ENCODE assay signal across 22 cellular contexts in the genomic region with DNA sequence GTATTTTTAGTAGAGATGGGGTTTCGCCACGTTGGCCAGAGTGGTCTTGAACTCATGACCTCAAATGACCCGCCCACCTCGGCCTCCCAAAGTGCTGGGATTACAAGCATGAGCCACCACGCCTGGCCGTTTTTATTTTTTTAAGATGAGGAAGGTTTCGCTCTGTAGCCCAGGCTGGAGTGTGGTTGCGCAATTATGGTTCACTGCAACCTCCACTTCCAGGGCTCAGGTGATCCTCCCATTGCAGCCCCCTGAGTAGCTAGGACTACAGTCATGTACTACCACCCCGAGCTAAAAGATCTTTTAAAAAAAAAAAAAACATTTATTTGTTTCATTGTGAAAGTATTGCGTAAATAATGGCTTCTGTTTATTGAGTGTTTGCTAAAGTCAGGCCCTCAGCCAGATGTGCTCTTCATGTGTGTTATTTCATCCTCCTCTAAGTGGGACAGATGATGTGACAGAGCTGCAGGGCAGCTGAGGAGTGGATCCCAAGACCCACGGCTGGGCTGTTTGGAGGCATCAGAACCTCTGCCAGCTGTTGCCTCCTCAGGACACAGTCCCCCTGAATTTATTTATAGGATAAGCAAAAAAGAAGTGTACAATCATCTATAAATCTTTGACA. TPM values are rescaled to one million over a fixed set of nuclear protein-coding genes. Genes with fewer than 3 reads are reported as not detected.
A peak's percentile ranks its signal among the peaks of the same experiment; 100 is the strongest.
DNase-seq lines count a peak whose midpoint lies in the region; ATAC-seq, FAIRE-seq and TF ChIP-seq lines count a peak whose summit lies in the region.
"Had no signal": no experiment of that assay in that cellular context is flagged by ENCODE, and none has a peak within 500 bp of the region (broad histone marks: within the 10 kb centered on the region; RNA-seq: fewer than 3 reads in every experiment).

No MANE protein-coding gene starts in this region.

- peaks cover 47% of the 10 kb centered on the region for H3K36me3 Mint-ChIP-seq in T-helper 2 cell treated with Interferon-gamma antibody and Interleukin-4, amounts not matched to agents 5 μg/mL and 100 μg/mL, for 36 hours (ENCODE audit: low read depth)

- BruUV-seq in K562 (replicated peaks; lab: Mats Ljungman, UMichigan) = no TSS peak

- no peak overlapping the region for H3K4me3 Mint-ChIP-seq in T-helper 2 cell treated with Interferon-gamma antibody and Interleukin-4, amounts not matched to agents 5 μg/mL and 100 μg/mL, for 36 hours
- H3K4me3 Mint-ChIP-seq: activated CD4-positive, alpha-beta T cell treated with anti-CD3 and anti-CD28 coated beads, Interleukin-2, amount 10 ng/mL, durations not matched to agents 24 days and 14 days; IgD-negative memory B cell; stimulated activated naive B cell treated with anti-CD40 and anti-IgM and Interleukin-4, amounts not matched to agents 10 μg/mL and 1 μg/mL and 100 μg/mL, for 72 hours had no signal

- H3K9me3 Mint-ChIP-seq in T-helper 2 cell treated with Interferon-gamma antibody and Interleukin-4, amounts not matched to agents 5 μg/mL and 100 μg/mL, for 36 hours = no peaks in the 10 kb centered on the region
- H3K9me3 Mint-ChIP-seq: activated CD4-positive, alpha-beta T cell treated with anti-CD3 and anti-CD28 coated beads, Interleukin-2, amount 10 ng/mL, durations not matched to agents 24 days and 14 days; IgD-negative memory B cell; neural crest cell; stimulated activated naive B cell treated with anti-CD40 and anti-IgM and Interleukin-4, amounts not matched to agents 10 μg/mL and 1 μg/mL and 100 μg/mL, for 72 hours had no signal

- no peaks in the 10 kb centered on the region for H3K27me3 ChIP-seq in K562 (ENCODE audit: control insufficient read depth in 2 of 2, insufficient read depth in 2 of 2, low read length in 2 of 2)
- H3K27me3 ChIP-seq: tibial artery had no signal

- no peak for TF ChIP-seq EP300 in K562 (IDR thresholded peaks at IDR 0.05; ENCODE audit: low read length)

- H3K27ac ChIP-seq in K562 (ENCODE audit: extremely low read depth, low read depth, low read length) = no peak overlapping the region; the same call in 2 of the 3 replicates
- H3K27ac ChIP-seq: tibial artery had no signal

- TF ChIP-seq POLR2A in K562 (conservative IDR thresholded peaks at IDR 0.05) = no peak

- H3K9ac ChIP-seq in K562 (ENCODE audit: insufficient read depth in 1 of 2, low read depth in 2 of 2, low read length in 2 of 2) = no peak overlapping the region
- H3K9ac ChIP-seq: SK-N-SH had no signal

- H3K4me3 ChIP-seq in AG10803 (ENCODE audit: low read length) = no peak overlapping the region
- H3K4me3 ChIP-seq in K562 = no peak overlapping the region
- H3K4me3 ChIP-seq in mucosa of descending colon = no peak overlapping the region
- H3K4me3 ChIP-seq: tibial artery had no signal

- no peaks in the 10 kb centered on the region for H3K27me3 Mint-ChIP-seq in T-helper 2 cell treated with Interferon-gamma antibody and Interleukin-4, amounts not matched to agents 5 μg/mL and 100 μg/mL, for 36 hours (ENCODE audit: low read depth)
- H3K27me3 Mint-ChIP-seq: activated CD4-positive, alpha-beta T cell treated with anti-CD3 and anti-CD28 coated beads, Interleukin-2, amount 10 ng/mL, durations not matched to agents 24 days and 14 days; IgD-negative memory B cell; stimulated activated naive B cell treated with anti-CD40 and anti-IgM and Interleukin-4, amounts not matched to agents 10 μg/mL and 1 μg/mL and 100 μg/mL, for 72 hours had no signal

- in situ Hi-C loops in K562 (cut with MboI) = no loop called here

- peaks cover 22% of the 10 kb centered on the region for H4K20me1 ChIP-seq in K562 (replicated peaks; ENCODE audit: control insufficient read depth, insufficient read depth, low read length)

- no peaks in the 10 kb centered on the region for H3K9me3 ChIP-seq in K562 (replicated peaks; ENCODE audit: control insufficient read depth, insufficient read depth, low read depth, low read length)
- no peaks in the 10 kb centered on the region for H3K9me3 ChIP-seq in mucosa of descending colon
- H3K9me3 ChIP-seq: Caco-2, SK-N-SH, tibial artery had no signal

- peak; percentile 35 for DNase-seq in AG10803 (ENCODE audit: low read depth)
- peak; percentile 34 for DNase-seq in LHCN-M2 (ENCODE audit: low read depth)
- no peak for DNase-seq in K562 (ENCODE audit: extremely low read depth in 1 of 4, low spot score in 3 of 4)
- DNase-seq in mucosa of descending colon = no peak
- DNase-seq in T-helper 2 cell treated with Interferon-gamma antibody and Interleukin-4, amounts not matched to agents 5 μg/mL and 100 μg/mL, for 36 hours (ENCODE audit: low spot score) = no peak
- no peak for DNase-seq in NCI-H1930 (lab: John Stamatoyannopoulos, UW)
- no peak for DNase-seq in stimulated activated CD4-positive, alpha-beta T cell treated with anti-CD3 and anti-CD28 coated beads, Interleukin-2, amount 100 ng/mL, for 24 hours
- DNase-seq in stimulated activated CD4-positive, alpha-beta T cell treated with anti-CD3 and anti-CD28 coated beads, Interleukin-15, amount 100 ng/mL, for 24 hours = no peak
- DNase-seq: activated CD4-positive, alpha-beta T cell treated with anti-CD3 and anti-CD28 coated beads, Interleukin-2, amount 10 ng/mL, durations not matched to agents 24 days and 14 days; aorta; Caco-2; foreskin melanocyte; NCI-H1048; NCI-H2107; NCI-H526 treated with DMSO at 0.1 percent for 48 hours; SK-N-SH; stimulated activated naive B cell treated with anti-CD40 and anti-IgM and Interleukin-4, amounts not matched to agents 10 μg/mL and 1 μg/mL and 100 μg/mL, for 72 hours; tibial artery had no signal

- no peaks in the 10 kb centered on the region; a peak in 1 of 5 replicates for H3K4me1 ChIP-seq in K562 (replicated peaks in 1 of 2; ENCODE audit: control insufficient read depth in 2 of 2, insufficient read depth in 2 of 2, low read length in 2 of 2)
- H3K4me1 ChIP-seq in mucosa of descending colon (ENCODE audit: low read depth) = peaks cover 5% of the 10 kb centered on the region
- H3K4me1 ChIP-seq: Caco-2 had no signal

- H3K4me1 Mint-ChIP-seq in T-helper 2 cell treated with Interferon-gamma antibody and Interleukin-4, amounts not matched to agents 5 μg/mL and 100 μg/mL, for 36 hours (ENCODE audit: low read depth) = peaks cover 7% of the 10 kb centered on the region

- CTCF ChIA-PET in K562 (lab: Yijun Ruan, JAX; ENCODE audit: low intra/inter-chr PET ratio) = interaction anchor here (0.6 kb wide), 1 partner anchor 180 kb away, joined by 3 read pairs; no protein-coding TSS in a partner anchor

- H3K9me1 ChIP-seq in K562 (ENCODE audit: control insufficient read depth, insufficient read depth, low read length) = no peaks in the 10 kb centered on the region

- no peak overlapping the region for H3K27ac Mint-ChIP-seq in T-helper 2 cell treated with Interferon-gamma antibody and Interleukin-4, amounts not matched to agents 5 μg/mL and 100 μg/mL, for 36 hours
- H3K27ac Mint-ChIP-seq: activated CD4-positive, alpha-beta T cell treated with anti-CD3 and anti-CD28 coated beads, Interleukin-2, amount 10 ng/mL, durations not matched to agents 24 days and 14 days; stimulated activated naive B cell treated with anti-CD40 and anti-IgM and Interleukin-4, amounts not matched to agents 10 μg/mL and 1 μg/mL and 100 μg/mL, for 72 hours had no signal

- POLR2A ChIA-PET in K562 (lab: Yijun Ruan, JAX) = interaction anchor here (0.8 to 2.8 kb wide), 4 partner anchors 9 to 23 kb away, joined by 3 to 10 read pairs (median 5); no protein-coding TSS in a partner anchor

- 88% methylated on average over 11 of the region's 11 CpGs for WGBS in K562 (ENCODE audit: insufficient coverage, low coverage, missing lambda C conversion rate)

- H3K36me3 ChIP-seq in K562 (ENCODE audit: control insufficient read depth, insufficient read depth, low read length) (peaks cover 88% of the 10 kb centered on the region), mucosa of descending colon (ENCODE audit: low read depth) (peaks cover 4% of the 10 kb centered on the region)

- H3K4me2 ChIP-seq in K562 (ENCODE audit: insufficient read depth, low read length) = no peak overlapping the region
- H3K4me2 ChIP-seq: SK-N-SH had no signal

- peaks cover 89% of the 10 kb centered on the region for H3K79me2 ChIP-seq in K562 (ENCODE audit: control insufficient read depth, insufficient read depth, low read length)

- intact Hi-C loops in K562 (cut with micrococcal nuclease) = no loop called here
- intact Hi-C loops in mucosa of descending colon (cut with DNase I, micrococcal nuclease) = no loop called here

- H2AFZ ChIP-seq in K562 (ENCODE audit: low read depth, low read length) = no peak overlapping the region

- ATAC-seq in K562 = no peak
- peak; percentile 20 for ATAC-seq in mucosa of descending colon
- ATAC-seq: stimulated activated naive B cell treated with anti-CD40 and anti-IgM and Interleukin-4, amounts not matched to agents 10 μg/mL and 1 μg/mL and 100 μg/mL, for 72 hours had no signal

- no peak for TF ChIP-seq CTCF in AG10803 (conservative IDR thresholded peaks at IDR 0.05; ENCODE audit: low read length)
- TF ChIP-seq CTCF in K562 (IDR thresholded peaks at IDR 0.05 in 2 of 3, conservative IDR thresholded peaks at IDR 0.05 in 1 of 3; ENCODE audit: insufficient read depth in 2 of 3, low read depth in 1 of 3, low read length in 3 of 3) = no peak
- no peak for TF ChIP-seq CTCF in mucosa of descending colon (IDR thresholded peaks at IDR 0.05)

- no peak for TF ChIP-seq RAD21 in K562 (CRISPR knock-in tag; conservative IDR thresholded peaks at IDR 0.05 in 1 of 2, IDR thresholded peaks at IDR 0.05 in 1 of 2)

- FAIRE-seq in K562 (lab: Jason Lieb, UNC) = no peak
- FAIRE-seq: endometrium, TTC549 had no signal

RNA-seq across cellular contexts. Expression of a gene that starts 18.5 kb away (rescaled TPM):
- total RNA-seq in LHCN-M2 (2014; rRNA removed) = 143 and 172 TPM in 2 replicates
- 140 TPM for polyA plus RNA-seq in LHCN-M2 (2012)
- 430 and 677 TPM in 2 replicates for total RNA-seq in K562 (2011; cell fraction: chromatin; rRNA removed; ENCODE audit: low replicate concordance)
- total RNA-seq in K562 (2011; cell fraction: nucleolus; rRNA removed) = 329 and 377 TPM in 2 replicates
- total RNA-seq in K562 (2011; cell fraction: nucleoplasm; rRNA removed) = 305 and 307 TPM in 2 replicates
- total RNA-seq in K562 (2014; rRNA removed) = 141 and 169 TPM in 2 replicates
- total RNA-seq in K562 (2014; rRNA removed; fragmentation: Illumina TruSeq; extraction: Trizol) = 122 and 125 TPM in 2 replicates
- total RNA-seq in K562 (2015; rRNA removed; fragmentation: Illumina TruSeq; extraction: Trizol) = 179 and 183 TPM in 2 replicates
- 408 and 453 TPM in 2 replicates for total RNA-seq in K562 (2021)
- 175 and 376 TPM in 2 replicates for polyA plus RNA-seq in K562 (2011; rRNA removed)
- 127 and 144 TPM in 2 replicates for polyA plus RNA-seq in K562 (2011; cell fraction: cytosol; rRNA removed)
- 442 and 520 TPM in 2 replicates for polyA plus RNA-seq in K562 (2011; cell fraction: nucleus; rRNA removed)
- polyA plus RNA-seq in K562 (2012) = 205 and 346 TPM in 2 replicates
- 342 and 395 TPM in 2 replicates for polyA plus RNA-seq in K562 (2014; fragmentation: Illumina TruSeq; extraction: Trizol)
- 10 to 100 TPM; 26.0 to 27.5 TPM for polyA plus RNA-seq in K562 (2014; fragmentation: Nextera tagmentation; extraction: Ambion mirVana)
- polyA plus RNA-seq in K562 (2014; rRNA removed) = 231 and 240 TPM in 2 replicates
- 144 and 225 TPM in 2 replicates for polyA minus RNA-seq in K562 (2011; rRNA and poly(A)+ RNA removed)
- 105 and 160 TPM in 2 replicates for polyA minus RNA-seq in K562 (2011; cell fraction: cytosol; rRNA and poly(A)+ RNA removed)
- 106 and 132 TPM in 2 replicates for polyA minus RNA-seq in K562 (2011; cell fraction: nucleus; rRNA and poly(A)+ RNA removed)
- 100 to 1,000 TPM; 151 to 213 (median 178) TPM for total RNA-seq in mucosa of descending colon

RNA-seq across cellular contexts. Expression of a gene that starts 28.6 kb away (rescaled TPM):
- total RNA-seq in LHCN-M2 (2014; rRNA removed) (37.8 and 41.4 TPM in 2 replicates), K562 (2014; rRNA removed) (34.6 and 43.6 TPM in 2 replicates), K562 (2014; rRNA removed; fragmentation: Illumina TruSeq; extraction: Trizol) (7.1 and 10.4 TPM in 2 replicates), K562 (2015; rRNA removed; fragmentation: Illumina TruSeq; extraction: Trizol) (32.8 and 33.7 TPM in 2 replicates), K562 (2021) (63.5 and 63.6 TPM in 2 replicates), mucosa of descending colon (100 to 1,000 TPM in 2 of 3 donors, 10 to 100 TPM in 1; 57.8 to 107 (median 101) TPM)
- polyA plus RNA-seq in LHCN-M2 (2012) = 39.2 TPM
- 34.3 and 114 TPM in 2 replicates for total RNA-seq in K562 (2011; cell fraction: chromatin; rRNA removed; ENCODE audit: low replicate concordance)
- 106 TPM in 2 replicates for total RNA-seq in K562 (2011; cell fraction: nucleolus; rRNA removed)
- 68.0 and 71.0 TPM in 2 replicates for total RNA-seq in K562 (2011; cell fraction: nucleoplasm; rRNA removed)
- polyA plus RNA-seq in K562 (2011; rRNA removed) (30.5 and 46.6 TPM in 2 replicates), K562 (2014; fragmentation: Illumina TruSeq; extraction: Trizol) (19.3 and 44.0 TPM in 2 replicates), K562 (2014; fragmentation: Nextera tagmentation; extraction: Ambion mirVana) (1 to 10 TPM; 1.2 to 6.2 TPM), K562 (2014; rRNA removed) (65.5 and 77.8 TPM in 2 replicates)
- polyA plus RNA-seq in K562 (2011; cell fraction: cytosol; rRNA removed) = 37.2 and 62.5 TPM in 2 replicates
- polyA plus RNA-seq in K562 (2011; cell fraction: nucleus; rRNA removed) = 188 and 308 TPM in 2 replicates
- polyA plus RNA-seq in K562 (2012) = 29.4 and 72.1 TPM in 2 replicates
- polyA minus RNA-seq in K562 (2011; rRNA and poly(A)+ RNA removed) = 6.0 and 7.7 TPM in 2 replicates
- polyA minus RNA-seq in K562 (2011; cell fraction: cytosol; rRNA and poly(A)+ RNA removed) = 15.5 and 16.8 TPM in 2 replicates
- 19.0 and 26.1 TPM in 2 replicates for polyA minus RNA-seq in K562 (2011; cell fraction: nucleus; rRNA and poly(A)+ RNA removed)

RNA-seq across cellular contexts. Expression of a gene that starts 45.2 kb away (rescaled TPM):
- total RNA-seq in LHCN-M2 (2014; rRNA removed) (75.3 and 80.3 TPM in 2 replicates), K562 (2014; rRNA removed) (77.1 and 94.4 TPM in 2 replicates), K562 (2014; rRNA removed; fragmentation: Illumina TruSeq; extraction: Trizol) (53.2 and 53.5 TPM in 2 replicates), K562 (2015; rRNA removed; fragmentation: Illumina TruSeq; extraction: Trizol) (66.6 and 67.2 TPM in 2 replicates), K562 (2021) (153 and 161 TPM in 2 replicates), mucosa of descending colon (100 to 1,000 TPM; 318 to 602 (median 562) TPM)
- polyA plus RNA-seq in LHCN-M2 (2012) = 87.0 TPM
- total RNA-seq in K562 (2011; cell fraction: chromatin; rRNA removed; ENCODE audit: low replicate concordance) = 612 and 1,251 TPM in 2 replicates
- 540 and 557 TPM in 2 replicates for total RNA-seq in K562 (2011; cell fraction: nucleolus; rRNA removed)
- total RNA-seq in K562 (2011; cell fraction: nucleoplasm; rRNA removed) = 513 and 610 TPM in 2 replicates
- polyA plus RNA-seq in K562 (2011; rRNA removed) (72.6 and 122 TPM in 2 replicates), K562 (2014; fragmentation: Illumina TruSeq; extraction: Trizol) (93.5 and 112 TPM in 2 replicates), K562 (2014; fragmentation: Nextera tagmentation; extraction: Ambion mirVana) (1 to 10 TPM; 2.2 to 2.4 TPM), K562 (2014; rRNA removed) (88.8 and 104 TPM in 2 replicates)
- 66.0 and 77.5 TPM in 2 replicates for polyA plus RNA-seq in K562 (2011; cell fraction: cytosol; rRNA removed)
- 343 and 372 TPM in 2 replicates for polyA plus RNA-seq in K562 (2011; cell fraction: nucleus; rRNA removed)
- polyA plus RNA-seq in K562 (2012) = 121 and 177 TPM in 2 replicates
- 138 and 139 TPM in 2 replicates for polyA minus RNA-seq in K562 (2011; rRNA and poly(A)+ RNA removed)
- polyA minus RNA-seq in K562 (2011; cell fraction: cytosol; rRNA and poly(A)+ RNA removed) = 108 and 150 TPM in 2 replicates
- polyA minus RNA-seq in K562 (2011; cell fraction: nucleus; rRNA and poly(A)+ RNA removed) = 314 and 488 TPM in 2 replicates

RNA-seq across cellular contexts. Expression of a gene that starts 47.3 kb away (rescaled TPM):
- total RNA-seq in LHCN-M2 (2014; rRNA removed) (104 and 112 TPM in 2 replicates), K562 (2014; rRNA removed) (6.8 and 14.4 TPM in 2 replicates), K562 (2014; rRNA removed; fragmentation: Illumina TruSeq; extraction: Trizol) (6.2 and 6.5 TPM in 2 replicates), K562 (2015; rRNA removed; fragmentation: Illumina TruSeq; extraction: Trizol) (8.0 and 8.1 TPM in 2 replicates), K562 (2021) (30.2 and 34.2 TPM in 2 replicates), mucosa of descending colon (100 to 1,000 TPM in 2 of 3 donors, 10 to 100 TPM in 1; 90.0 to 179 (median 116) TPM)
- polyA plus RNA-seq in LHCN-M2 (2012) = 320 TPM
- total RNA-seq in K562 (2011; cell fraction: chromatin; rRNA removed; ENCODE audit: low replicate concordance) = 37.8 and 63.7 TPM in 2 replicates
- 41.6 and 41.7 TPM in 2 replicates for total RNA-seq in K562 (2011; cell fraction: nucleolus; rRNA removed)
- 44.4 and 57.3 TPM in 2 replicates for total RNA-seq in K562 (2011; cell fraction: nucleoplasm; rRNA removed)
- polyA plus RNA-seq in K562 (2011; rRNA removed) (15.1 and 23.3 TPM in 2 replicates), K562 (2014; fragmentation: Illumina TruSeq; extraction: Trizol) (26.3 and 33.0 TPM in 2 replicates), K562 (2014; fragmentation: Nextera tagmentation; extraction: Ambion mirVana) (1 to 10 TPM; 1.1 to 2.3 TPM), K562 (2014; rRNA removed) (12.4 and 16.7 TPM in 2 replicates)
- polyA plus RNA-seq in K562 (2011; cell fraction: cytosol; rRNA removed) = 22.5 and 26.7 TPM in 2 replicates
- 44.7 and 54.4 TPM in 2 replicates for polyA plus RNA-seq in K562 (2011; cell fraction: nucleus; rRNA removed)
- 29.6 and 49.8 TPM in 2 replicates for polyA plus RNA-seq in K562 (2012)
- 18.5 and 22.8 TPM in 2 replicates for polyA minus RNA-seq in K562 (2011; rRNA and poly(A)+ RNA removed)
- 18.0 and 33.3 TPM in 2 replicates for polyA minus RNA-seq in K562 (2011; cell fraction: cytosol; rRNA and poly(A)+ RNA removed)
- polyA minus RNA-seq in K562 (2011; cell fraction: nucleus; rRNA and poly(A)+ RNA removed) = 7.8 and 11.1 TPM in 2 replicates

Comparison
In these comparisons a context has a peak if more than half of its experiments do, and no peak if none do; other contexts are left out.
1. DNase-seq: peak in AG10803 (single experiment) and LHCN-M2 (single experiment); none in K562 (0 of 4), mucosa of descending colon (0 of 3), T-helper 2 cell treated with Interferon-gamma antibody and Interleukin-4, amounts not matched to agents 5 μg/mL and 100 μg/mL, for 36 hours (single experiment), NCI-H1930 (0 of 2), stimulated activated CD4-positive, alpha-beta T cell treated with anti-CD3 and anti-CD28 coated beads, Interleukin-2, amount 100 ng/mL, for 24 hours (0 of 2) and stimulated activated CD4-positive, alpha-beta T cell treated with anti-CD3 and anti-CD28 coated beads, Interleukin-15, amount 100 ng/mL, for 24 hours (single experiment).